ENCODE assay signal across 8 cellular contexts in the genomic region with DNA sequence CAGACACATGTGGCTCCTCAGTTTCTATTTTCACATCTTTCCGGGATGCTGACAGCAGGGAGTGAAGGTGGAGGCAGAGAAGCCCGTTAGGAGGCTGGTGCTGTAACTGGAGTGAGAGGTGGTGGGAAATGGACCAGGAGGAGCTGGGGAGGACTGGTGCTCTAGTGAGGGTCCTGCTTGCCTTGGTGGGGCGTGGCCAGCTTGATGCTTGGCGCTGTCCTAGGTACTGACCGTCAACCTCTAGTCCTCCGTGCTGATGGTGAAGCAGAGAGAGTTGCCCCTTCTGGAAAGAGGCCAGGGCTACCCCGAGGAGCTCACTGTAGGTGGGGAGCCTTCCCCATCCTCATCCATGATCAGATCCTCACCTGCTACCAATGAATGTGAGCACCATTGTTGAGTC. TPM values are rescaled to one million over a fixed set of nuclear protein-coding genes. Genes with fewer than 3 reads are reported as not detected.
A peak's percentile ranks its signal among the peaks of the same experiment; 100 is the strongest.
DNase-seq lines count a peak whose midpoint lies in the region; ATAC-seq and TF ChIP-seq lines count a peak whose summit lies in the region.

No MANE protein-coding gene starts in this region.

- H3K4me3 Mint-ChIP-seq in activated T-helper 2 cell treated with anti-CD3 and anti-CD28 coated beads, Interferon-gamma antibody, Interleukin-2, Interleukin-4, amounts not matched to agents 10 μg/mL and 5 μg/mL and 100 μg/mL, durations not matched to agents 14 hours and 24 hours and 36 hours (ENCODE audit: low read depth) = peak overlapping the region; percentile 99

- POLR2A ChIA-PET in AG04450 (lab: Yijun Ruan, JAX) = no interaction called here
- POLR2A ChIA-PET in HEK293 (lab: Yijun Ruan, JAX) = interaction anchor here (0.8 to 1.6 kb wide), 4 partner anchors 9 to 20 kb away, joined by 3 to 8 read pairs (median 3); a partner anchor contains a TSS

- H3K9me3 Mint-ChIP-seq in activated T-helper 2 cell treated with anti-CD3 and anti-CD28 coated beads, Interferon-gamma antibody, Interleukin-2, Interleukin-4, amounts not matched to agents 10 μg/mL and 5 μg/mL and 100 μg/mL, durations not matched to agents 14 hours and 24 hours and 36 hours = no peaks in the 10 kb centered on the region

- CTCF ChIA-PET in AG04450 (lab: Charles Lee) (interaction anchor here (0.6 to 5.2 kb wide), 4 partner anchors 9 to 116 kb away, joined by 3 to 29 read pairs (median 6); no protein-coding TSS in a partner anchor), HEK293 (lab: Yijun Ruan, JAX) (interaction anchor here (0.6 to 1.4 kb wide), 2 partner anchors 12 to 13 kb away, joined by 3 to 5 read pairs; no protein-coding TSS in a partner anchor)

- H3K4me3 ChIP-seq in AG04450 (ENCODE audit: low read depth, low read length) (peak overlapping the region; percentile 95), HEK293 (ENCODE audit: low read depth, low read length) (no peak overlapping the region), lower lobe of right lung (peak overlapping the region; percentile 98)

- intact Hi-C loops in activated T-helper 2 cell treated with anti-CD3 and anti-CD28 coated beads, Interferon-gamma antibody, Interleukin-2, Interleukin-4, amounts not matched to agents 10 μg/mL and 5 μg/mL and 100 μg/mL, durations not matched to agents 14 hours and 24 hours and 36 hours (cut with micrococcal nuclease) = no loop called here
- intact Hi-C loops in lower lobe of right lung (cut with DNase I) = no loop called here

- H3K27ac Mint-ChIP-seq in activated T-helper 2 cell treated with anti-CD3 and anti-CD28 coated beads, Interferon-gamma antibody, Interleukin-2, Interleukin-4, amounts not matched to agents 10 μg/mL and 5 μg/mL and 100 μg/mL, durations not matched to agents 14 hours and 24 hours and 36 hours = no peak overlapping the region

- TF ChIP-seq CTCF in AG04450 (IDR thresholded peaks at IDR 0.05; ENCODE audit: low read depth, low read length) (no peak), HEK293 (tag by site-specific recombination; IDR thresholded peaks at IDR 0.05) (no peak), lower lobe of right lung (IDR thresholded peaks at IDR 0.05) (no peak)

- H3K4me1 ChIP-seq in HEK293 (ENCODE audit: control insufficient read depth, insufficient read depth, low read length) (peaks cover 16% of the 10 kb centered on the region), lower lobe of right lung (peaks cover 47% of the 10 kb centered on the region)

- peaks cover 4% of the 10 kb centered on the region for H3K27me3 Mint-ChIP-seq in activated T-helper 2 cell treated with anti-CD3 and anti-CD28 coated beads, Interferon-gamma antibody, Interleukin-2, Interleukin-4, amounts not matched to agents 10 μg/mL and 5 μg/mL and 100 μg/mL, durations not matched to agents 14 hours and 24 hours and 36 hours (ENCODE audit: low read depth)

- H3K36me3 Mint-ChIP-seq in activated T-helper 2 cell treated with anti-CD3 and anti-CD28 coated beads, Interferon-gamma antibody, Interleukin-2, Interleukin-4, amounts not matched to agents 10 μg/mL and 5 μg/mL and 100 μg/mL, durations not matched to agents 14 hours and 24 hours and 36 hours (ENCODE audit: low read depth) = peaks cover 8% of the 10 kb centered on the region

- H3K27me3 ChIP-seq in AG04450 (ENCODE audit: control insufficient read depth, insufficient read depth, low read length) = no peaks in the 10 kb centered on the region
- H3K27me3 ChIP-seq in lower lobe of right lung (ENCODE audit: low read depth) = no peaks in the 10 kb centered on the region

- DNase-seq in AG04450 (ENCODE audit: low read depth, low spot score) = no peak
- DNase-seq in activated T-helper 2 cell treated with anti-CD3 and anti-CD28 coated beads, Interferon-gamma antibody, Interleukin-2, Interleukin-4, amounts not matched to agents 10 μg/mL and 5 μg/mL and 100 μg/mL, durations not matched to agents 14 hours and 24 hours and 36 hours (ENCODE audit: low spot score) = no peak
- no peak for DNase-seq in lower lobe of right lung
- DNase-seq in LoVo (ENCODE audit: low spot score) = no peak

- ATAC-seq in lower lobe of right lung (no peak), HG02884 (IDR thresholded peaks at IDR 0.05; ENCODE audit: unreplicated experiment) (no peak), GM19324 (IDR thresholded peaks at IDR 0.05; ENCODE audit: low FRiP score, unreplicated experiment) (no peak), HG03045 (IDR thresholded peaks at IDR 0.05; ENCODE audit: unreplicated experiment) (no peak)

- H3K9me3 ChIP-seq in AG04450 (ENCODE audit: control insufficient read depth, insufficient read depth, low read length) (peaks cover 3% of the 10 kb centered on the region; the same call in 1 of the 2 replicates), HEK293 (ENCODE audit: control insufficient read depth, insufficient read depth, low read depth, low read length) (no peaks in the 10 kb centered on the region), lower lobe of right lung (no peaks in the 10 kb centered on the region)

- no peak overlapping the region for H3K27ac ChIP-seq in AG04450 (ENCODE audit: low read depth, low read length)
- no peak overlapping the region for H3K27ac ChIP-seq in HEK293 (ENCODE audit: extremely low read depth, low read depth, low read length)
- H3K27ac ChIP-seq in lower lobe of right lung = no peak overlapping the region

- H3K36me3 ChIP-seq in HEK293 (ENCODE audit: control insufficient read depth in 2 of 2, insufficient read depth in 1 of 2, low read length in 2 of 2) (peaks cover 0 to 19% of the 10 kb centered on the region in 2 experiments; a peak in 1 of 3 replicates), lower lobe of right lung (peaks cover 16% of the 10 kb centered on the region)

- H3K4me1 Mint-ChIP-seq in activated T-helper 2 cell treated with anti-CD3 and anti-CD28 coated beads, Interferon-gamma antibody, Interleukin-2, Interleukin-4, amounts not matched to agents 10 μg/mL and 5 μg/mL and 100 μg/mL, durations not matched to agents 14 hours and 24 hours and 36 hours (ENCODE audit: low read depth) = peaks cover 15% of the 10 kb centered on the region

TF ChIP-seq in HEK293, 187 proteins besides CTCF, POLR2A, EP300 and RAD21:
- TF ChIP-seq, protein P1, sequence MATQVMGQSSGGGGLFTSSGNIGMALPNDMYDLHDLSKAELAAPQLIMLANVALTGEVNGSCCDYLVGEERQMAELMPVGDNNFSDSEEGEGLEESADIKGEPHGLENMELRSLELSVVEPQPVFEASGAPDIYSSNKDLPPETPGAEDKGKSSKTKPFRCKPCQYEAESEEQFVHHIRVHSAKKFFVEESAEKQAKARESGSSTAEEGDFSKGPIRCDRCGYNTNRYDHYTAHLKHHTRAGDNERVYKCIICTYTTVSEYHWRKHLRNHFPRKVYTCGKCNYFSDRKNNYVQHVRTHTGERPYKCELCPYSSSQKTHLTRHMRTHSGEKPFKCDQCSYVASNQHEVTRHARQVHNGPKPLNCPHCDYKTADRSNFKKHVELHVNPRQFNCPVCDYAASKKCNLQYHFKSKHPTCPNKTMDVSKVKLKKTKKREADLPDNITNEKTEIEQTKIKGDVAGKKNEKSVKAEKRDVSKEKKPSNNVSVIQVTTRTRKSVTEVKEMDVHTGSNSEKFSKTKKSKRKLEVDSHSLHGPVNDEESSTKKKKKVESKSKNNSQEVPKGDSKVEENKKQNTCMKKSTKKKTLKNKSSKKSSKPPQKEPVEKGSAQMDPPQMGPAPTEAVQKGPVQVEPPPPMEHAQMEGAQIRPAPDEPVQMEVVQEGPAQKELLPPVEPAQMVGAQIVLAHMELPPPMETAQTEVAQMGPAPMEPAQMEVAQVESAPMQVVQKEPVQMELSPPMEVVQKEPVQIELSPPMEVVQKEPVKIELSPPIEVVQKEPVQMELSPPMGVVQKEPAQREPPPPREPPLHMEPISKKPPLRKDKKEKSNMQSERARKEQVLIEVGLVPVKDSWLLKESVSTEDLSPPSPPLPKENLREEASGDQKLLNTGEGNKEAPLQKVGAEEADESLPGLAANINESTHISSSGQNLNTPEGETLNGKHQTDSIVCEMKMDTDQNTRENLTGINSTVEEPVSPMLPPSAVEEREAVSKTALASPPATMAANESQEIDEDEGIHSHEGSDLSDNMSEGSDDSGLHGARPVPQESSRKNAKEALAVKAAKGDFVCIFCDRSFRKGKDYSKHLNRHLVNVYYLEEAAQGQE (tag by site-specific recombination; IDR thresholded peaks at IDR 0.05) = peak; percentile 99
- TF ChIP-seq IKZF3 (tag by site-specific recombination; IDR thresholded peaks at IDR 0.05) (no peak), KLF1 (tag by site-specific recombination; IDR thresholded peaks at IDR 0.05) (0 out of 2 replicates have a peak, but pooled peaks have one; percentile 20)

RNA-seq across cellular contexts. Expression of a gene that starts 1.4 kb away (rescaled TPM):
- polyA plus RNA-seq in AG04450 (2011; rRNA removed) = 4.4 and 6.1 TPM in 2 replicates
- 2.7 and 3.7 TPM in 2 replicates for polyA minus RNA-seq in AG04450 (2011; rRNA and poly(A)+ RNA removed)
- total RNA-seq in activated T-helper 2 cell treated with anti-CD3 and anti-CD28 coated beads, Interferon-gamma antibody, Interleukin-2, Interleukin-4, amounts not matched to agents 10 μg/mL and 5 μg/mL and 100 μg/mL, durations not matched to agents 14 hours and 24 hours and 36 hours = 13.7 and 15.0 TPM in 2 replicates
- 11.0 TPM for total RNA-seq in lower lobe of right lung

RNA-seq across cellular contexts. Expression of a gene that starts 7.8 kb away (rescaled TPM):
- polyA plus RNA-seq in AG04450 (2011; rRNA removed) = 11.7 and 12.9 TPM in 2 replicates
- polyA minus RNA-seq in AG04450 (2011; rRNA and poly(A)+ RNA removed) = 7.0 and 8.3 TPM in 2 replicates
- 14.0 and 15.3 TPM in 2 replicates for total RNA-seq in activated T-helper 2 cell treated with anti-CD3 and anti-CD28 coated beads, Interferon-gamma antibody, Interleukin-2, Interleukin-4, amounts not matched to agents 10 μg/mL and 5 μg/mL and 100 μg/mL, durations not matched to agents 14 hours and 24 hours and 36 hours
- 115 TPM for total RNA-seq in lower lobe of right lung

RNA-seq across cellular contexts. Expression of a gene that starts 32.1 kb away (rescaled TPM):
- 10.5 and 12.5 TPM in 2 replicates for polyA plus RNA-seq in AG04450 (2011; rRNA removed)
- polyA minus RNA-seq in AG04450 (2011; rRNA and poly(A)+ RNA removed) = 12.7 and 15.0 TPM in 2 replicates
- 28.2 and 29.2 TPM in 2 replicates for total RNA-seq in activated T-helper 2 cell treated with anti-CD3 and anti-CD28 coated beads, Interferon-gamma antibody, Interleukin-2, Interleukin-4, amounts not matched to agents 10 μg/mL and 5 μg/mL and 100 μg/mL, durations not matched to agents 14 hours and 24 hours and 36 hours
- 29.8 TPM for total RNA-seq in lower lobe of right lung

RNA-seq across cellular contexts. Expression of a gene that starts 32.4 kb away (rescaled TPM):
- polyA plus RNA-seq in AG04450 (2011; rRNA removed) = 25.8 and 29.8 TPM in 2 replicates
- 5.7 and 6.3 TPM in 2 replicates for polyA minus RNA-seq in AG04450 (2011; rRNA and poly(A)+ RNA removed)
- 31.9 and 33.5 TPM in 2 replicates for total RNA-seq in activated T-helper 2 cell treated with anti-CD3 and anti-CD28 coated beads, Interferon-gamma antibody, Interleukin-2, Interleukin-4, amounts not matched to agents 10 μg/mL and 5 μg/mL and 100 μg/mL, durations not matched to agents 14 hours and 24 hours and 36 hours
- total RNA-seq in lower lobe of right lung = 33.0 TPM
